ENCODE assay signal across 21 cellular contexts in genomic region chr12:109448272-109448671, GRCh38. TPM values are rescaled to one million over a fixed set of nuclear protein-coding genes. Genes with fewer than 3 reads are reported as not detected.
DNase-seq lines count a peak whose midpoint lies in the region; ATAC-seq and TF ChIP-seq lines count a peak whose summit lies in the region.
"Had no signal": no experiment of that assay in that cellular context is flagged by ENCODE, and none has a peak within 500 bp of the region (broad histone marks: within the 10 kb centered on the region; RNA-seq: fewer than 3 reads in every experiment).

No MANE protein-coding gene starts in this region.

- no peak for ATAC-seq in GM23338
- ATAC-seq in left lobe of liver = peak; percentile 38
- no peak for ATAC-seq in activated CD8-positive, alpha-beta T cell treated with anti-CD3 and anti-CD28 coated beads, Interleukin-2, amount 10 ng/mL, durations not matched to agents 7 days and 5 days
- ATAC-seq: SK-N-SH treated with all-trans-retinoic acid at 6 μM for 48 hours had no signal

- H3K9me3 Mint-ChIP-seq in GM23338 = no peaks in the 10 kb centered on the region
- H3K9me3 Mint-ChIP-seq in activated CD8-positive, alpha-beta T cell treated with anti-CD3 and anti-CD28 coated beads, Interleukin-2, amount 10 ng/mL, durations not matched to agents 7 days and 5 days (ENCODE audit: insufficient read depth) = no peaks in the 10 kb centered on the region

- H3K27ac ChIP-seq in GM23338 (ENCODE audit: low read depth) (no peak overlapping the region), colonic mucosa (peak overlapping the region; percentile 81)
- H3K27ac ChIP-seq: C4-2B, PC-9, RWPE1 had no signal

- H3K4me3 Mint-ChIP-seq in GM23338 = no peak overlapping the region
- no peak overlapping the region for H3K4me3 Mint-ChIP-seq in activated CD8-positive, alpha-beta T cell treated with anti-CD3 and anti-CD28 coated beads, Interleukin-2, amount 10 ng/mL, durations not matched to agents 7 days and 5 days

- TF ChIP-seq CTCF in GM23338 (conservative IDR thresholded peaks at IDR 0.05; ENCODE audit: low read depth in 2 of 2) = no peak
- TF ChIP-seq CTCF in colonic mucosa (IDR thresholded peaks at IDR 0.05) = no peak

- H3K36me3 ChIP-seq in GM23338 (ENCODE audit: insufficient read depth) (peaks cover 12% of the 10 kb centered on the region), colonic mucosa (peaks cover 7% of the 10 kb centered on the region)

- no peaks in the 10 kb centered on the region for H3K9me2 ChIP-seq in GM23338 (ENCODE audit: insufficient read depth)

- H3K27me3 ChIP-seq in GM23338 (ENCODE audit: insufficient read depth) (no peaks in the 10 kb centered on the region), colonic mucosa (no peaks in the 10 kb centered on the region)

- CTCF ChIA-PET in activated CD8-positive, alpha-beta T cell treated with anti-CD3 and anti-CD28 coated beads, Interleukin-2, amount 10 ng/mL, durations not matched to agents 7 days and 5 days (lab: Charles Lee) = interaction anchor here (3.5 kb wide), 1 partner anchor 15 kb away, joined by 18 read pairs; no protein-coding TSS in a partner anchor

- H3K27ac Mint-ChIP-seq in GM23338 = 0 out of 2 replicates have a peak overlapping the region, but pooled peaks have one; percentile 77
- no peak overlapping the region for H3K27ac Mint-ChIP-seq in activated CD8-positive, alpha-beta T cell treated with anti-CD3 and anti-CD28 coated beads, Interleukin-2, amount 10 ng/mL, durations not matched to agents 7 days and 5 days

- no peaks in the 10 kb centered on the region for H3K4me1 ChIP-seq in GM23338 (ENCODE audit: insufficient read depth)
- H3K4me1 ChIP-seq in colonic mucosa = peaks cover 41% of the 10 kb centered on the region

- intact Hi-C loops in colonic mucosa (cut with DNase I) = no loop called here
- intact Hi-C loops in posterior vena cava (cut with DNase I) = no loop called here

- no peak overlapping the region for H2AFZ ChIP-seq in GM23338
- H2AFZ ChIP-seq: PC-9 had no signal

- H3F3A ChIP-seq in GM23338 (replicated peaks; ENCODE audit: low read depth) = no peaks in the 10 kb centered on the region

- H3K4me2 ChIP-seq in GM23338 = no peak overlapping the region
- H3K4me2 ChIP-seq: PC-9 had no signal

- H3K4me3 ChIP-seq in GM23338 (no peak overlapping the region), colonic mucosa (no peak overlapping the region)
- H3K4me3 ChIP-seq: PC-9 had no signal

- peaks cover 1% of the 10 kb centered on the region for H3K27me3 Mint-ChIP-seq in GM23338 (ENCODE audit: insufficient read depth, low read depth, poor library complexity)
- H3K27me3 Mint-ChIP-seq in activated CD8-positive, alpha-beta T cell treated with anti-CD3 and anti-CD28 coated beads, Interleukin-2, amount 10 ng/mL, durations not matched to agents 7 days and 5 days (ENCODE audit: low read depth) = no peaks in the 10 kb centered on the region

- no peaks in the 10 kb centered on the region for H3K9me3 ChIP-seq in colonic mucosa

- DNase-seq in GM23338 (ENCODE audit: low spot score) (no peak), colonic mucosa (peak; percentile 52), left lobe of liver (ENCODE audit: low spot score) (no peak), posterior vena cava (ENCODE audit: low spot score) (peak; percentile 8), EL (no peak), NOMO-1 (lab: John Stamatoyannopoulos, UW; ENCODE audit: unreplicated experiment in 2 of 2) (no peak), NCI-H2196 (lab: John Stamatoyannopoulos, UW; ENCODE audit: unreplicated experiment) (no peak)
- DNase-seq in activated CD8-positive, alpha-beta T cell treated with anti-CD3 and anti-CD28 coated beads, Interleukin-2, amount 10 ng/mL, durations not matched to agents 7 days and 5 days = no peak
- DNase-seq: ACHN, AML-193, DMS79 treated with DMSO at 0.1 percent for 48 hours, HCEC 1CT, KG1, NCI-H1105 treated with DMSO at 0.1 percent for 48 hours, NCI-H1694, NCI-H524, PC-9, SIG-M5 had no signal

- POLR2A ChIA-PET in activated CD8-positive, alpha-beta T cell treated with anti-CD3 and anti-CD28 coated beads, Interleukin-2, amount 10 ng/mL, durations not matched to agents 7 days and 5 days (lab: Charles Lee) = no interaction called here

- peak overlapping the region in 1 of 2 donors; percentile 62 for H3K9ac ChIP-seq in colonic mucosa (ENCODE audit: low read depth in 2 of 2, low read length in 2 of 2)

- H4K20me1 ChIP-seq in GM23338 (replicated peaks; ENCODE audit: insufficient read depth) = peaks cover 5% of the 10 kb centered on the region

- peaks cover 17% of the 10 kb centered on the region; the same call in 1 of the 2 replicates for H3K79me2 ChIP-seq in GM23338 (replicated peaks; ENCODE audit: insufficient read depth)

- peaks cover 45% of the 10 kb centered on the region for H3K36me3 Mint-ChIP-seq in GM23338 (ENCODE audit: low read depth)
- peaks cover 12% of the 10 kb centered on the region for H3K36me3 Mint-ChIP-seq in activated CD8-positive, alpha-beta T cell treated with anti-CD3 and anti-CD28 coated beads, Interleukin-2, amount 10 ng/mL, durations not matched to agents 7 days and 5 days (ENCODE audit: low read depth)

- no peaks in the 10 kb centered on the region for H3K4me1 Mint-ChIP-seq in GM23338
- no peaks in the 10 kb centered on the region for H3K4me1 Mint-ChIP-seq in activated CD8-positive, alpha-beta T cell treated with anti-CD3 and anti-CD28 coated beads, Interleukin-2, amount 10 ng/mL, durations not matched to agents 7 days and 5 days (ENCODE audit: low read depth)

TF ChIP-seq in GM23338, 12 proteins besides CTCF, POLR2A, EP300 and RAD21:
- TF ChIP-seq JUNB (IDR thresholded peaks at IDR 0.05; ENCODE audit: unreplicated experiment) (no peak), ZNF114 (CRISPR knock-in tag; IDR thresholded peaks at IDR 0.05) (no peak), NANOG (IDR thresholded peaks at IDR 0.05; ENCODE audit: borderline replicate concordance) (no peak), CREB1 (CRISPR knock-in tag; IDR thresholded peaks at IDR 0.05; ENCODE audit: low read depth) (no peak)

RNA-seq across cellular contexts. Expression of gene KCTD10, which starts 28.8 kb away (rescaled TPM):
- total RNA-seq in GM23338 (2014; rRNA removed; shearing (Covaris generic)) = 45.2 and 56.2 TPM in 2 replicates
- 15.8 and 16.8 TPM in 2 replicates for polyA plus RNA-seq in GM23338 (2016; fragmentation: Nextera tagmentation; extraction: Ambion mirVana)
- total RNA-seq in colonic mucosa = 10 to 100 TPM; 50.3 to 74.8 TPM
- total RNA-seq in left lobe of liver = 7.0 TPM
- total RNA-seq in posterior vena cava = 100 to 1,000 TPM; 136 to 138 TPM
- total RNA-seq in activated CD8-positive, alpha-beta T cell treated with anti-CD3 and anti-CD28 coated beads, Interleukin-2, amount 10 ng/mL, durations not matched to agents 7 days and 5 days = 10 to 100 TPM; 35.7 to 38.8 TPM

RNA-seq across cellular contexts. Expression of gene UBE3B, which starts 29.2 kb away (rescaled TPM):
- 20.7 and 20.8 TPM in 2 replicates for total RNA-seq in GM23338 (2014; rRNA removed; shearing (Covaris generic))
- 20.8 and 26.8 TPM in 2 replicates for polyA plus RNA-seq in GM23338 (2016; fragmentation: Nextera tagmentation; extraction: Ambion mirVana)
- total RNA-seq in colonic mucosa (10 to 100 TPM; 44.6 to 52.0 TPM), left lobe of liver (19.2 TPM), posterior vena cava (10 to 100 TPM; 29.5 to 34.9 TPM)
- total RNA-seq in activated CD8-positive, alpha-beta T cell treated with anti-CD3 and anti-CD28 coated beads, Interleukin-2, amount 10 ng/mL, durations not matched to agents 7 days and 5 days = 10 to 100 TPM; 32.0 to 34.1 TPM

Comparison
In these comparisons a context has a peak if more than half of its experiments do, and no peak if none do; other contexts are left out.
1. DNase-seq: peak in colonic mucosa (single experiment) and posterior vena cava (single experiment); none in GM23338 (single experiment), left lobe of liver (single experiment), EL (single experiment), activated CD8-positive, alpha-beta T cell treated with anti-CD3 and anti-CD28 coated beads, Interleukin-2, amount 10 ng/mL, durations not matched to agents 7 days and 5 days (single experiment), NOMO-1 (0 of 2) and NCI-H2196 (single experiment).